In the genomic region with DNA sequence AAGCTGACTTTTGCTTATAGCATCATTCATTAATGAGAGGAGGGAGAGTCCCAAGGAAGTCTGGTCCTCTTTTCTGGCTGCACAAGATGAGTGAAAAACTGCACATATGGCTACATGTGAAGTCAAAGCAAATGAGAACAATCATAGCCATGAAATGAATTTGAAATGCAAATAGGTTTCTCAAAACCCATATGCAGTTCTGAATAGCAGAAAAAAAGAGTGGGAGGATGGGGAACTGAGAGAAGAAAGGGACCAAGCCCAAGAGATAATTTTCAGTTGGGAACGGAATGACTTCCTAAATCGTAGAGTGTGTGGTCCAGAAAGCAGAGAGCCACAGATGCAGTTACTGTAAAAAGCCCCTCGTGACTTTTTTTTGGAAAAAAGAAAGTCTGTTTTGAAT, we compare ENCODE assay signal across 12 cellular contexts.
DNase-seq lines count a peak whose midpoint lies in the region; ATAC-seq and TF ChIP-seq lines count a peak whose summit lies in the region.
"Had no signal": no experiment of that assay in that cellular context is flagged by ENCODE, and none has a peak within 500 bp of the region (broad histone marks: within the 10 kb centered on the region; RNA-seq: fewer than 3 reads in every experiment).

No MANE protein-coding gene starts in this region.

- no peak overlapping the region for H3K27ac ChIP-seq in suprapubic skin
- H3K27ac ChIP-seq: VCaP had no signal

- no peak overlapping the region for H3K27ac Mint-ChIP-seq in activated naive CD8-positive, alpha-beta T cell treated with anti-CD3 and anti-CD28 coated beads, Interleukin-2, amount 50 U/mL, for 24 hours
- no peak overlapping the region for H3K27ac Mint-ChIP-seq in activated naive CD8-positive, alpha-beta T cell treated with anti-CD3 and anti-CD28 coated beads for 36 hours

- H3K4me3 ChIP-seq in suprapubic skin, result no peak overlapping the region

- DNase-seq in activated naive CD8-positive, alpha-beta T cell treated with anti-CD3 and anti-CD28 coated beads, Interleukin-2, amount 50 U/mL, for 24 hours, result no peak
- DNase-seq in activated naive CD8-positive, alpha-beta T cell treated with anti-CD3 and anti-CD28 coated beads for 36 hours, result no peak
- DNase-seq in central memory CD4-positive, alpha-beta T cell, result no peak
- DNase-seq in COLO668 (lab: John Stamatoyannopoulos, UW; ENCODE audit: unreplicated experiment), result no peak
- no peak for DNase-seq in suprapubic skin (ENCODE audit: low spot score in 2 of 2)
- DNase-seq in NCI-H524 (lab: John Stamatoyannopoulos, UW), result no peak
- DNase-seq: activated naive CD4-positive, alpha-beta T cell; head of caudate nucleus; NCI-H1694 had no signal

- peaks cover 3% of the 10 kb centered on the region for H3K4me1 ChIP-seq in suprapubic skin

- WGBS in suprapubic skin, result 66% methylated on average over 3 of the region's 3 CpGs

- H3K4me3 Mint-ChIP-seq in activated naive CD8-positive, alpha-beta T cell treated with anti-CD3 and anti-CD28 coated beads, Interleukin-2, amount 50 U/mL, for 24 hours, result no peak overlapping the region
- H3K4me3 Mint-ChIP-seq in activated naive CD8-positive, alpha-beta T cell treated with anti-CD3 and anti-CD28 coated beads for 36 hours, result no peak overlapping the region

- no peak for TF ChIP-seq EP300 in suprapubic skin (IDR thresholded peaks at IDR 0.05)

- H3K27me3 Mint-ChIP-seq in activated naive CD8-positive, alpha-beta T cell treated with anti-CD3 and anti-CD28 coated beads, Interleukin-2, amount 50 U/mL, for 24 hours, result no peaks in the 10 kb centered on the region
- no peaks in the 10 kb centered on the region for H3K27me3 Mint-ChIP-seq in activated naive CD8-positive, alpha-beta T cell treated with anti-CD3 and anti-CD28 coated beads for 36 hours

- H3K36me3 ChIP-seq in suprapubic skin, result no peaks in the 10 kb centered on the region

- TF ChIP-seq POLR2A in suprapubic skin (IDR thresholded peaks at IDR 0.05), result no peak

- H3K4me1 Mint-ChIP-seq in activated naive CD8-positive, alpha-beta T cell treated with anti-CD3 and anti-CD28 coated beads, Interleukin-2, amount 50 U/mL, for 24 hours, result no peaks in the 10 kb centered on the region
- H3K4me1 Mint-ChIP-seq in activated naive CD8-positive, alpha-beta T cell treated with anti-CD3 and anti-CD28 coated beads for 36 hours, result no peaks in the 10 kb centered on the region

- H3K27me3 ChIP-seq in suprapubic skin, result no peaks in the 10 kb centered on the region

- no peak for TF ChIP-seq CTCF in suprapubic skin (IDR thresholded peaks at IDR 0.05)

- H3K9me3 Mint-ChIP-seq in activated naive CD8-positive, alpha-beta T cell treated with anti-CD3 and anti-CD28 coated beads, Interleukin-2, amount 50 U/mL, for 24 hours, result no peaks in the 10 kb centered on the region
- no peaks in the 10 kb centered on the region for H3K9me3 Mint-ChIP-seq in activated naive CD8-positive, alpha-beta T cell treated with anti-CD3 and anti-CD28 coated beads for 36 hours

- peak; percentile 63 for ATAC-seq in activated naive CD8-positive, alpha-beta T cell treated with anti-CD3 and anti-CD28 coated beads, Interleukin-2, amount 50 U/mL, for 24 hours
- ATAC-seq in GM21737 (IDR thresholded peaks at IDR 0.05; ENCODE audit: unreplicated experiment) (peak; percentile 81), HG03280 (IDR thresholded peaks at IDR 0.05; ENCODE audit: unreplicated experiment) (peak; percentile 78)

- no peaks in the 10 kb centered on the region for H3K9me3 ChIP-seq in suprapubic skin

- peaks cover 7% of the 10 kb centered on the region for H3K36me3 Mint-ChIP-seq in activated naive CD8-positive, alpha-beta T cell treated with anti-CD3 and anti-CD28 coated beads, Interleukin-2, amount 50 U/mL, for 24 hours (ENCODE audit: low read depth)
- H3K36me3 Mint-ChIP-seq in activated naive CD8-positive, alpha-beta T cell treated with anti-CD3 and anti-CD28 coated beads for 36 hours, result peaks cover 6% of the 10 kb centered on the region
